In the genomic region with DNA sequence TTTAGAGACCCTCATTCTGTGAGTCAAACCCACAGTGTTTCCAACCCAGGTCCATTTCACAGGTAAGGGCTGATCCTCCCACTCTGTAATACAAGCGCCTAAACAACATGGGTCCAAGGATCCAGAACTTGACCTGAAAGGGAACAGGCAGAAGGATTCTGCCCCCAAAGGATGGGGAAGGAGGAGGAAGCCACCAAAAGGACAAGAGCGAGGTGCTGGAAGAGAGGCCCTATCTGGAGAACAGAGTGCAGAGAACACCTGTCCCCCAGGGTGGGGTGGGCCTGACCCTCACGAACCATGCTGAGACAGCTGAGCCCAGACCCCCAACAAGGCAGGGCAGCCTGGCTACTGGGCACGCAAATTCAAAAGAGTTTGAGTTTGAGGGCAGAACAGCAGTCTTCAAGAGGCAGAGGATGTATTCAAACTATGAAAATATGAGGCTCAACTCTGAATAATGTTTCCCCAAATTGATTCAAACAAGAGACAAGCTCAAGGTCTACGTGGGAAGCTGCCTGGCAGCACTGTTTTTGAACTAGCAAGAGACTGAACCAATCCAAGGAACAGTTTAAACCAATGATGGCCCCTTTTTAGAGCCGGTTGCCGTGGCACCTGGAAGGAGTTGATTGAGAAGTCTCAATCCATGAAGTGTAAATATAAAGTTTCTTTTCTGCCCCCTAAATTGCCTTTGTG, we compare ENCODE assay signal across 13 cellular contexts.
"Had no signal": no experiment of that assay in that cellular context is flagged by ENCODE, and none has a peak within 500 bp of the region (broad histone marks: within the 10 kb centered on the region; RNA-seq: fewer than 3 reads in every experiment).

No MANE protein-coding gene starts in this region.

- H3K27me3 ChIP-seq: ovary had no signal

- H3K4me1 ChIP-seq: foreskin keratinocyte had no signal

- H3K27ac ChIP-seq: coronary artery, foreskin keratinocyte, ovary had no signal

- H3K4me3 ChIP-seq: coronary artery, lung, ovary had no signal

- DNase-seq: activated CD4-positive, alpha-beta T cell treated with anti-CD3 and anti-CD28 coated beads, Interleukin-2, amount 10 ng/mL, durations not matched to agents 24 days and 14 days; activated CD4-positive, CD25-positive, alpha-beta regulatory T cell; activated CD8-positive, alpha-beta memory T cell treated with anti-CD3 and anti-CD28 coated beads, Interleukin-2, amount 50 U/mL, for 4 hours; activated CD8-positive, alpha-beta T cell treated with anti-CD3 and anti-CD28 coated beads, Interleukin-2, amount 10 ng/mL, durations not matched to agents 7 days and 5 days; activated effector memory CD4-positive, alpha-beta T cell treated with anti-CD3 and anti-CD28 coated beads, Interleukin-2, amount 50 U/mL, for 16 hours; activated T-cell treated with anti-CD3 and anti-CD28 coated beads, Interleukin-2, amount 50 U/mL, for 48 hours; effector memory CD4-positive, alpha-beta T cell; foreskin keratinocyte; glutamatergic neuron; ovary had no signal

- H3K9me3 ChIP-seq: ovary had no signal

- ATAC-seq: activated CD8-positive, alpha-beta T cell treated with anti-CD3 and anti-CD28 coated beads, Interleukin-2, amount 10 ng/mL, durations not matched to agents 7 days and 5 days; activated naive CD4-positive, alpha-beta T cell treated with anti-CD3 and anti-CD28 coated beads, Interleukin-2, amount 50 U/mL, for 72 hours had no signal

- H3K36me3 ChIP-seq: ovary had no signal
